Comparison of ENCODE assay signal across 9 cellular contexts in genomic region chr10:132307823-132308587, GRCh38. TPM values are rescaled to one million over a fixed set of nuclear protein-coding genes. Genes with fewer than 3 reads are reported as not detected.
DNase-seq lines count a peak whose midpoint lies in the region; ATAC-seq, FAIRE-seq and TF ChIP-seq lines count a peak whose summit lies in the region.
"Had no signal": no experiment of that assay in that cellular context is flagged by ENCODE, and none has a peak within 500 bp of the region (broad histone marks: within the 10 kb centered on the region; RNA-seq: fewer than 3 reads in every experiment).

STK32C (minus strand) TSS chr10:132307950; CDS start chr10:132307833, 117 bp downstream.

- H2AFZ ChIP-seq in keratinocyte (ENCODE audit: control insufficient read depth, low read length): peak within 1 kb of the TSS; percentile 93

- no peaks in the 10 kb centered on the region for H3K9me1 ChIP-seq in keratinocyte (ENCODE audit: control insufficient read depth, extremely low read depth, insufficient read depth, low read length)

- no peak within 1 kb of the TSS for H3K27ac ChIP-seq in keratinocyte (ENCODE audit: control insufficient read depth, insufficient read depth, low read length)

- H3K9ac ChIP-seq in keratinocyte (ENCODE audit: control insufficient read depth, extremely low read depth, insufficient read depth, low read length): peak within 1 kb of the TSS; percentile 15

- H3K9me3 Mint-ChIP-seq in central memory CD8-positive, alpha-beta T cell: no peaks in the 10 kb centered on the region

- ATAC-seq in HG02870 (IDR thresholded peaks at IDR 0.05; ENCODE audit: unreplicated experiment): peak; percentile 69
- peak; percentile 81 to 82 for ATAC-seq in activated CD4-positive, CD25-positive, alpha-beta regulatory T cell treated with anti-CD3 and anti-CD28 coated beads, Interleukin-2, amount 50 U/mL, for 24 hours
- ATAC-seq in central memory CD8-positive, alpha-beta T cell (replicated peaks; ENCODE audit: extremely low read depth, poor library complexity, severe bottlenecking): peak; percentile 75

- peaks cover under 1% of the 10 kb centered on the region for H3K27me3 Mint-ChIP-seq in central memory CD8-positive, alpha-beta T cell

- peaks cover 4% of the 10 kb centered on the region for H3K4me1 Mint-ChIP-seq in central memory CD8-positive, alpha-beta T cell

- H4K20me1 ChIP-seq in keratinocyte (ENCODE audit: control insufficient read depth, extremely low read depth, insufficient read depth, low read length): no peaks in the 10 kb centered on the region

- H3K4me3 ChIP-seq in keratinocyte (ENCODE audit: control insufficient read depth in 2 of 3, extremely low read depth in 1 of 3, insufficient read depth in 2 of 3, low read depth in 1 of 3, low read length in 3 of 3): peak within 1 kb of the TSS; percentile 63 to 70 (median 67)

- H3K27me3 ChIP-seq in keratinocyte (ENCODE audit: control insufficient read depth, extremely low read depth, insufficient read depth, low read length): peaks cover 42% of the 10 kb centered on the region

- no peaks in the 10 kb centered on the region for H3K79me2 ChIP-seq in keratinocyte (ENCODE audit: control insufficient read depth, insufficient read depth, low read length)

- H3K4me3 Mint-ChIP-seq in central memory CD8-positive, alpha-beta T cell: peak within 1 kb of the TSS; percentile 81

- TF ChIP-seq CTCF in keratinocyte (optimal IDR thresholded peaks at IDR 0.05 in 1 of 3, IDR thresholded peaks at IDR 0.05 in 1 of 3, conservative IDR thresholded peaks at IDR 0.05 in 1 of 3; ENCODE audit: extremely low read depth in 1 of 3, insufficient read depth in 2 of 3, low read length in 3 of 3): no peak

- H3K4me1 ChIP-seq in keratinocyte (ENCODE audit: control insufficient read depth, extremely low read depth, insufficient read depth, low read length): no peaks in the 10 kb centered on the region

- no peaks in the 10 kb centered on the region for H3K36me3 ChIP-seq in keratinocyte (ENCODE audit: control insufficient read depth in 2 of 2, extremely low read depth in 1 of 2, insufficient read depth in 2 of 2, low read length in 2 of 2)

- peak within 1 kb of the TSS; percentile 72 for H3K27ac Mint-ChIP-seq in central memory CD8-positive, alpha-beta T cell (ENCODE audit: low read depth)

- no peaks in the 10 kb centered on the region for H3K9me3 ChIP-seq in keratinocyte (ENCODE audit: control insufficient read depth, low read depth, low read length)

- no peak for FAIRE-seq in keratinocyte (lab: Jason Lieb, UNC)
- FAIRE-seq: G401.6 had no signal

- H3K4me2 ChIP-seq in keratinocyte (ENCODE audit: control insufficient read depth, extremely low read depth, insufficient read depth, low read depth, low read length): peak within 1 kb of the TSS; percentile 75

- DNase-seq in NCI-H524 (lab: John Stamatoyannopoulos, UW) (peak; percentile 33 to 52), NCI-H524 treated with DMSO at 0.1 percent for 48 hours (lab: John Stamatoyannopoulos, UW) (no peak), NCI-H2107 (lab: John Stamatoyannopoulos, UW) (peak; percentile 75), keratinocyte (ENCODE audit: low read depth, low spot score) (peak; percentile 25)
- peak; percentile 74 to 78 for DNase-seq in central memory CD8-positive, alpha-beta T cell (ENCODE audit: low spot score in 2 of 2)
- DNase-seq in stimulated activated CD4-positive, alpha-beta T cell treated with anti-CD3 and anti-CD28 coated beads, Interleukin-12 subunit alpha, Interleukin-12 subunit beta, amount 100 ng/mL, for 4 hours: peak; percentile 93

- dilution Hi-C loops in keratinocyte (cut with MboI; ENCODE audit: extremely low pct_ligation_motif_present, low sequenced_read_pairs): no loop called here

- peaks cover 3% of the 10 kb centered on the region for H3K36me3 Mint-ChIP-seq in central memory CD8-positive, alpha-beta T cell (ENCODE audit: insufficient read depth)

RNA-seq across cellular contexts. Expression of gene STK32C, which starts in this region (rescaled TPM):
- 4.0 to 4.7 TPM (median 4.1 TPM) in 3 replicates for polyA plus RNA-seq in keratinocyte
- 2.9 TPM for polyA plus RNA-seq in keratinocyte (2011; ENCODE audit: low read depth)
- 3.3 and 6.0 TPM in 2 replicates for polyA plus RNA-seq in keratinocyte (2011; cell fraction: cytosol; rRNA removed)
- polyA plus RNA-seq in keratinocyte (2011; cell fraction: nucleus; rRNA removed): 4.2 and 5.4 TPM in 2 replicates
- polyA plus RNA-seq in keratinocyte (2012; ENCODE audit: low replicate concordance): 5.6 and 6.0 TPM in 2 replicates
- polyA minus RNA-seq in keratinocyte: 2.2 to 5.1 TPM (median 3.3 TPM) in 3 replicates
- 5.2 TPM for polyA minus RNA-seq in keratinocyte (2011; cell fraction: cytosol; rRNA and poly(A)+ RNA removed)
- polyA minus RNA-seq in keratinocyte (2011; cell fraction: nucleus; rRNA and poly(A)+ RNA removed): 1.9 and 3.2 TPM in 2 replicates
